In the genomic region with DNA sequence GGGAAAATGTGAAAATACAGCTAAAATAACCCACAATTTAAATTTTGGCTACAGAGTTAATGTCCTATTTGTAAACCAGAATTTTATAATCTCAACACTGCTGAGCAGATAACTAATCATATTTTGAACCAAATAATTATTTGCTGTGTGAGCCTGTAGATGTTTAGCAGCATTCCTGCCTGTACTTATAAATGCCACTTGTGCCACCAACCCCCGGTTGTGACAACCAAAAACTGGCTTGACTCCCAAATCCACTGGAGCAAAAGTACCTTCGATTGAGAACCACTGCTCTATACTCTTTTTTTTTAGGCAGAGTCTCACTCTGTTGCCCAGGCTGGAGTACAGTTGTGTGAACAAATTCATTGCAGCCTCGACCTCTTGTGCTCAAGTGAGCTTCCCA, we compare ENCODE assay signal across 26 cellular contexts.
"Had no signal": no experiment of that assay in that cellular context is flagged by ENCODE, and none has a peak within 500 bp of the region (broad histone marks: within the 10 kb centered on the region; RNA-seq: fewer than 3 reads in every experiment).

No MANE protein-coding gene starts in this region.

- H2AFZ ChIP-seq: neural progenitor cell, parathyroid adenoma had no signal

- H3K9me3 Mint-ChIP-seq: nephron, neural progenitor cell had no signal

- H3K36me3 ChIP-seq: neural progenitor cell, ovary, right lobe of liver, sigmoid colon, stomach, thoracic aorta, tibial artery, transverse colon, vagina had no signal

- H3K9ac ChIP-seq: neural progenitor cell, parathyroid adenoma had no signal

- ATAC-seq: natural killer cell; psoas muscle; right cardiac atrium; right lobe of liver; stimulated activated effector memory CD8-positive, alpha-beta T cell treated with anti-CD3 and anti-CD28 coated beads, Interleukin-12 subunit alpha, Interleukin-12 subunit beta, amount 100 ng/mL, for 72 hours; stimulated activated naive B cell treated with anti-CD40 and anti-IgM and Interleukin-4, amounts not matched to agents 10 μg/mL and 1 μg/mL and 100 μg/mL, for 72 hours had no signal

- H3K4me2 ChIP-seq: neural progenitor cell had no signal

- H3K36me3 Mint-ChIP-seq: neural progenitor cell; stimulated activated effector memory CD8-positive, alpha-beta T cell treated with anti-CD3 and anti-CD28 coated beads, Interleukin-12 subunit alpha, Interleukin-12 subunit beta, amount 100 ng/mL, for 72 hours; stimulated activated naive B cell treated with anti-CD40 and anti-IgM and Interleukin-4, amounts not matched to agents 10 μg/mL and 1 μg/mL and 100 μg/mL, for 72 hours; type B pancreatic cell had no signal

- H3K4me3 ChIP-seq: neural progenitor cell, ovary, psoas muscle, right lobe of liver, sigmoid colon, stomach, thoracic aorta, tibial artery, transverse colon, vagina had no signal

- DNase-seq: natural killer cell; occipital lobe; ovary; posterior cingulate gyrus; psoas muscle; right cardiac atrium; right lobe of liver; sigmoid colon; small intestine; stimulated activated CD4-positive, alpha-beta T cell treated with anti-CD3 and anti-CD28 coated beads, Interleukin-15, amount 100 ng/mL, for 24 hours; stimulated activated CD4-positive, alpha-beta T cell treated with anti-CD3 and anti-CD28 coated beads, Interleukin-2, amount 100 ng/mL, for 24 hours; stimulated activated CD4-positive, alpha-beta T cell treated with anti-CD3 and anti-CD28 coated beads, Interleukin-2, amount 100 ng/mL, for 48 hours; stimulated activated CD4-positive, alpha-beta T cell treated with anti-CD3 and anti-CD28 coated beads, Interleukin-4, amount 100 ng/mL, for 24 hours; stimulated activated naive B cell treated with anti-CD40 and anti-IgM and Interleukin-4, amounts not matched to agents 10 μg/mL and 1 μg/mL and 100 μg/mL, for 72 hours; stimulated activated naive CD4-positive, alpha-beta T cell treated with Interleukin-2 at 50 U/mL for 16 hours; stomach; tibial artery; transverse colon had no signal

- H3K27me3 ChIP-seq: neural progenitor cell, ovary, right lobe of liver, sigmoid colon, stomach, tibial artery, transverse colon, vagina had no signal

- H3K27ac ChIP-seq: neural progenitor cell, ovary, parathyroid adenoma, psoas muscle, right lobe of liver, sigmoid colon, stomach, thoracic aorta, tibial artery, transverse colon, vagina had no signal

- H3K4me1 ChIP-seq: neural progenitor cell, parathyroid adenoma, psoas muscle, right lobe of liver, sigmoid colon, stomach, tibial artery, transverse colon, vagina had no signal

- H3K27ac Mint-ChIP-seq: natural killer cell; nephron; neural progenitor cell; stimulated activated effector memory CD8-positive, alpha-beta T cell treated with anti-CD3 and anti-CD28 coated beads, Interleukin-12 subunit alpha, Interleukin-12 subunit beta, amount 100 ng/mL, for 72 hours; stimulated activated naive B cell treated with anti-CD40 and anti-IgM and Interleukin-4, amounts not matched to agents 10 μg/mL and 1 μg/mL and 100 μg/mL, for 72 hours; stimulated activated naive CD8-positive, alpha-beta T cell treated with anti-CD3 and anti-CD28 coated beads, Interleukin-15, Interleukin-2, amounts not matched to agents 100 ng/mL and 50 ng/mL, for 24 hours; type B pancreatic cell had no signal

- H3K9me3 ChIP-seq: ovary, psoas muscle, right lobe of liver, sigmoid colon, stomach, thoracic aorta, tibial artery, transverse colon, vagina had no signal

- H3K79me2 ChIP-seq: parathyroid adenoma had no signal
